ENCODE assay signal across 12 cellular contexts in genomic region chr2:111618577-111618930, GRCh38.
DNase-seq lines count a peak whose midpoint lies in the region; ATAC-seq and TF ChIP-seq lines count a peak whose summit lies in the region.
"Had no signal": no experiment of that assay in that cellular context is flagged by ENCODE, and none has a peak within 500 bp of the region (broad histone marks: within the 10 kb centered on the region; RNA-seq: fewer than 3 reads in every experiment).

No MANE protein-coding gene starts in this region.

- no TSS peak for BruUV-seq in MCF 10A (replicated peaks; lab: Mats Ljungman, UMichigan)

- intact Hi-C loops in MCF 10A (cut with micrococcal nuclease) (no loop called here), breast epithelium (cut with DNase I; ENCODE audit: low total_unique reads) (no loop called here)

- TF ChIP-seq CTCF in MCF 10A (IDR thresholded peaks at IDR 0.05; ENCODE audit: unreplicated experiment) (no peak), breast epithelium (IDR thresholded peaks at IDR 0.05) (no peak), coronary artery (IDR thresholded peaks at IDR 0.05) (no peak), liver (IDR thresholded peaks at IDR 0.05; ENCODE audit: low read depth, low read length, missing input control) (no peak)

- POLR2A ChIA-PET in MCF 10A (lab: Yijun Ruan, JAX): interaction anchor here (0.8 to 1.3 kb wide), 4 partner anchors 13 to 80 kb away, joined by 3 to 4 read pairs (median 3); no protein-coding TSS in a partner anchor

- peak overlapping the region; percentile 65 for H3K27ac Mint-ChIP-seq in MCF 10A (ENCODE audit: low read depth, unreplicated experiment)
- H3K27ac Mint-ChIP-seq: memory B cell had no signal

- 69% methylated on average over 7 of the region's 7 CpGs for WGBS in liver

- peaks cover 2% of the 10 kb centered on the region for H3K9me3 Mint-ChIP-seq in MCF 10A (ENCODE audit: unreplicated experiment)
- H3K9me3 Mint-ChIP-seq: memory B cell had no signal

- TF ChIP-seq POLR2A in breast epithelium (IDR thresholded peaks at IDR 0.05): no peak

- no peak for ATAC-seq in GM21381 (IDR thresholded peaks at IDR 0.05; ENCODE audit: unreplicated experiment)

- CTCF ChIA-PET in MCF 10A (lab: Yijun Ruan, JAX): interaction anchor here (1.2 kb wide), 1 partner anchor 81 kb away, joined by 5 read pairs; no protein-coding TSS in a partner anchor

- H3K9me3 ChIP-seq in breast epithelium (no peaks in the 10 kb centered on the region), liver (ENCODE audit: control insufficient read depth in 4 of 4, low read length in 3 of 4) (no peaks in the 10 kb centered on the region)

- H3K4me1 ChIP-seq in breast epithelium: peaks cover 0 to 6% of the 10 kb centered on the region in 2 donors
- H3K4me1 ChIP-seq in liver (ENCODE audit: control insufficient read depth in 4 of 4, insufficient read depth in 4 of 4, low read length in 3 of 4): peaks cover 6 to 21% (median 14%) of the 10 kb centered on the region in 4 donors

- H3K27me3 ChIP-seq in breast epithelium: no peaks in the 10 kb centered on the region
- H3K27me3 ChIP-seq in liver (ENCODE audit: control insufficient read depth in 4 of 4, insufficient read depth in 4 of 4, low read length in 3 of 4): no peaks in the 10 kb centered on the region

- H3K27ac ChIP-seq in breast epithelium: peak overlapping the region in 1 of 2 donors; percentile 32
- H3K27ac ChIP-seq in coronary artery: peak overlapping the region; percentile 42 to 57
- peak overlapping the region; percentile 43 to 53 for H3K27ac ChIP-seq in liver (ENCODE audit: low read depth in 1 of 2, low read length in 2 of 2)

- H3K36me3 ChIP-seq in breast epithelium (no peaks in the 10 kb centered on the region), liver (ENCODE audit: control insufficient read depth in 4 of 4, insufficient read depth in 3 of 4, low read depth in 1 of 4, low read length in 3 of 4) (no peaks in the 10 kb centered on the region)

- H3K4me3 ChIP-seq in breast epithelium (no peak overlapping the region), coronary artery (no peak overlapping the region), liver (ENCODE audit: low read depth in 1 of 3, low read length in 3 of 3) (no peak overlapping the region)

- no peak overlapping the region for H3K4me3 Mint-ChIP-seq in MCF 10A (ENCODE audit: unreplicated experiment)
- H3K4me3 Mint-ChIP-seq: memory B cell had no signal

- no peak overlapping the region for H3K9ac ChIP-seq in liver (ENCODE audit: low read depth in 1 of 2, low read length in 2 of 2)

- H3K36me3 Mint-ChIP-seq in MCF 10A (ENCODE audit: insufficient read depth, unreplicated experiment): peaks cover 7% of the 10 kb centered on the region
- H3K36me3 Mint-ChIP-seq: memory B cell had no signal

- TF ChIP-seq RAD21 in liver (IDR thresholded peaks at IDR 0.05): no peak

- DNase-seq in MCF 10A (ENCODE audit: unreplicated experiment): peak; percentile 52
- no peak for DNase-seq in breast epithelium (ENCODE audit: low spot score in 2 of 2)
- peak; percentile 74 for DNase-seq in coronary artery (ENCODE audit: low spot score)
- DNase-seq in hippocampal formation (lab: John Stamatoyannopoulos, UW): no peak
- DNase-seq in NK-92 (lab: John Stamatoyannopoulos, UW; ENCODE audit: unreplicated experiment): no peak
- DNase-seq in NCI-H1436 (lab: John Stamatoyannopoulos, UW): no peak
- DNase-seq: 8988T, EL, RPMI8226 had no signal

- peaks cover 37% of the 10 kb centered on the region for H3K4me1 Mint-ChIP-seq in MCF 10A (ENCODE audit: insufficient read depth, unreplicated experiment)
- H3K4me1 Mint-ChIP-seq: memory B cell had no signal

- H3K27me3 Mint-ChIP-seq in MCF 10A (ENCODE audit: insufficient read depth, unreplicated experiment): no peaks in the 10 kb centered on the region

TF ChIP-seq in liver, 16 proteins besides CTCF, POLR2A, EP300 and RAD21:
- TF ChIP-seq HNF4A (conservative IDR thresholded peaks at IDR 0.05) (no peak), MAX (IDR thresholded peaks at IDR 0.05) (no peak), FOXA2 (IDR thresholded peaks at IDR 0.05) (no peak), RXRA (IDR thresholded peaks at IDR 0.05) (no peak), ATF3 (IDR thresholded peaks at IDR 0.05) (no peak), HNF4G (IDR thresholded peaks at IDR 0.05) (no peak), YY1 (IDR thresholded peaks at IDR 0.05) (no peak), FOXA1 (IDR thresholded peaks at IDR 0.05) (no peak), SP1 (IDR thresholded peaks at IDR 0.05) (no peak), JUND (IDR thresholded peaks at IDR 0.05) (no peak), TAF1 (conservative IDR thresholded peaks at IDR 0.05) (no peak), REST (IDR thresholded peaks at IDR 0.05) (no peak)

Comparison
In these comparisons a context has a peak if more than half of its experiments do, and no peak if none do; other contexts are left out.
1. DNase-seq: peak in MCF 10A (single experiment) and coronary artery (single experiment); none in breast epithelium (0 of 2), hippocampal formation (0 of 2), NK-92 (single experiment) and NCI-H1436 (single experiment).